In genomic region chr9:126830827-126831226, GRCh38 we compare ENCODE assay signal across 23 cellular contexts.
"Had no signal": no experiment of that assay in that cellular context is flagged by ENCODE, and none has a peak within 500 bp of the region (broad histone marks: within the 10 kb centered on the region; RNA-seq: fewer than 3 reads in every experiment).

No MANE protein-coding gene starts in this region.

- ATAC-seq: foreskin keratinocyte; left lung; naive thymus-derived CD4-positive, alpha-beta T cell; right lobe of liver; stimulated activated effector memory CD8-positive, alpha-beta T cell treated with anti-CD3 and anti-CD28 coated beads, Interleukin-12 subunit alpha, Interleukin-12 subunit beta, amount 100 ng/mL, for 72 hours had no signal

- H3K4me1 Mint-ChIP-seq: neural progenitor cell had no signal

- H2AFZ ChIP-seq: neural progenitor cell had no signal

- H3K9ac ChIP-seq: neural progenitor cell had no signal

- H3K27ac Mint-ChIP-seq: activated naive CD4-positive, alpha-beta T cell treated with anti-CD3 and anti-CD28 coated beads, Interleukin-2, amount 50 U/mL, for 24 hours; neural progenitor cell; stimulated activated effector memory CD8-positive, alpha-beta T cell treated with anti-CD3 and anti-CD28 coated beads, Interleukin-12 subunit alpha, Interleukin-12 subunit beta, amount 100 ng/mL, for 72 hours had no signal

- H3K4me3 ChIP-seq: breast epithelium, left lung, lung, neural progenitor cell, right lobe of liver, skin epidermis, stomach, suprapubic skin, tibial nerve had no signal

- H3K27me3 ChIP-seq: breast epithelium, foreskin keratinocyte, left lung, neural progenitor cell, right lobe of liver, stomach, suprapubic skin, tibial nerve had no signal

- H3K4me1 ChIP-seq: breast epithelium, foreskin keratinocyte, left lung, neural progenitor cell, right lobe of liver, suprapubic skin had no signal

- H3K9me3 ChIP-seq: breast epithelium, left lung, right lobe of liver, stomach, suprapubic skin, tibial nerve had no signal

- H3K27me3 Mint-ChIP-seq: activated naive CD4-positive, alpha-beta T cell treated with anti-CD3 and anti-CD28 coated beads, Interleukin-2, amount 50 U/mL, for 24 hours; central memory CD8-positive, alpha-beta T cell; naive thymus-derived CD4-positive, alpha-beta T cell had no signal

- H3K4me2 ChIP-seq: neural progenitor cell had no signal

- DNase-seq: activated CD4-positive, CD25-positive, alpha-beta regulatory T cell treated with anti-CD3 and anti-CD28 coated beads, Interleukin-2, amount 50 U/mL, for 72 hours; activated CD8-positive, alpha-beta memory T cell treated with anti-CD3 and anti-CD28 coated beads for 24 hours; activated effector memory CD4-positive, alpha-beta T cell treated with anti-CD3 and anti-CD28 coated beads, Interleukin-2, amount 50 U/mL, for 16 hours; effector memory CD4-positive, alpha-beta T cell; foreskin keratinocyte; glutamatergic neuron; hippocampal formation; kidney glomerular epithelial cell; left lung; naive thymus-derived CD4-positive, alpha-beta T cell; right lobe of liver; stimulated activated CD4-positive, alpha-beta T cell treated with anti-CD3 and anti-CD28 coated beads, Interleukin-2, amount 100 ng/mL, for 24 hours; stomach had no signal

- H3K4me3 Mint-ChIP-seq: activated naive CD4-positive, alpha-beta T cell treated with anti-CD3 and anti-CD28 coated beads, Interleukin-2, amount 50 U/mL, for 24 hours; central memory CD8-positive, alpha-beta T cell; neural progenitor cell; stimulated activated effector memory CD8-positive, alpha-beta T cell treated with anti-CD3 and anti-CD28 coated beads, Interleukin-12 subunit alpha, Interleukin-12 subunit beta, amount 100 ng/mL, for 72 hours had no signal

- H3K27ac ChIP-seq: breast epithelium, foreskin keratinocyte, left lung, neural progenitor cell, right lobe of liver, skin epidermis, stomach, suprapubic skin, tibial nerve, VCaP had no signal

- H3K36me3 ChIP-seq: breast epithelium, neural progenitor cell had no signal

- H3K9me3 Mint-ChIP-seq: activated naive CD4-positive, alpha-beta T cell treated with anti-CD3 and anti-CD28 coated beads, Interleukin-2, amount 50 U/mL, for 24 hours; central memory CD8-positive, alpha-beta T cell; naive thymus-derived CD4-positive, alpha-beta T cell; stimulated activated effector memory CD8-positive, alpha-beta T cell treated with anti-CD3 and anti-CD28 coated beads, Interleukin-12 subunit alpha, Interleukin-12 subunit beta, amount 100 ng/mL, for 72 hours had no signal
